Comparison of ENCODE assay signal across 22 cellular contexts in genomic region chr7:149232362-149232761, GRCh38. TPM values are rescaled to one million over a fixed set of nuclear protein-coding genes. Genes with fewer than 3 reads are reported as not detected.
A peak's percentile ranks its signal among the peaks of the same experiment; 100 is the strongest.
DNase-seq lines count a peak whose midpoint lies in the region; ATAC-seq, FAIRE-seq and TF ChIP-seq lines count a peak whose summit lies in the region.
"Had no signal": no experiment of that assay in that cellular context is flagged by ENCODE, and none has a peak within 500 bp of the region (broad histone marks: within the 10 kb centered on the region; RNA-seq: fewer than 3 reads in every experiment).

No MANE protein-coding gene starts in this region.

- CTCF ChIA-PET in AG04450 (lab: Charles Lee) (interaction anchor here (1.1 to 1.3 kb wide), 2 partner anchors 9 to 29 kb away, joined by 4 to 7 read pairs; no protein-coding TSS in a partner anchor), HCT116 (lab: Charles Lee) (interaction anchor here (1.2 kb wide), 1 partner anchor 30 kb away, joined by 3 read pairs; the partner anchor contains the start of gene ZNF783), RWPE1 (lab: Yijun Ruan, JAX) (no interaction called here)
- CTCF ChIA-PET in activated CD8-positive, alpha-beta T cell treated with anti-CD3 and anti-CD28 coated beads, Interleukin-2, amount 10 ng/mL, durations not matched to agents 7 days and 5 days (lab: Charles Lee), result no interaction called here

- H3K27ac ChIP-seq in AG04450 (ENCODE audit: low read depth, low read length) (peak overlapping the region; percentile 96), HCT116 (ENCODE audit: low read depth, low read length) (no peak overlapping the region), RWPE1 (peak overlapping the region; percentile 94), keratinocyte (ENCODE audit: control insufficient read depth, insufficient read depth, low read length) (peak overlapping the region; percentile 98)
- H3K27ac ChIP-seq: BLaER1 treated with 17β-estradiol and CSF1 and Interleukin-3, amounts not matched to agents 10 nM and 100 nM; Peyer's patch had no signal

- H3K9me3 ChIP-seq in AG04450 (ENCODE audit: control insufficient read depth, insufficient read depth, low read length) (no peaks in the 10 kb centered on the region; the same call in 1 of the 2 replicates), HCT116 (ENCODE audit: control insufficient read depth in 1 of 2, insufficient read depth in 1 of 2, low read depth in 1 of 2, low read length in 2 of 2) (no peaks in the 10 kb centered on the region), keratinocyte (ENCODE audit: control insufficient read depth, low read depth, low read length) (no peaks in the 10 kb centered on the region)
- H3K9me3 ChIP-seq: Peyer's patch had no signal

- DNase-seq in AG04450 (ENCODE audit: low read depth, low spot score) (no peak), HCT116 (ENCODE audit: low read depth, low spot score) (no peak), RWPE1 (ENCODE audit: low spot score) (no peak), keratinocyte (ENCODE audit: low read depth, low spot score) (no peak), SW 1271 (lab: John Stamatoyannopoulos, UW) (no peak), RCC 7860 (ENCODE audit: low spot score) (no peak)
- DNase-seq in activated CD8-positive, alpha-beta T cell treated with anti-CD3 and anti-CD28 coated beads, Interleukin-2, amount 10 ng/mL, durations not matched to agents 7 days and 5 days, result no peak
- DNase-seq: Calu3; CD8-positive, alpha-beta T cell; DMS153; KBM-7; NCI-H1105 treated with DMSO at 0.1 percent for 48 hours; NCI-H2171; NCI-H345; NCI-H524; NCI-H774; NK-92 treated with Interleukin-12 subunit alpha and Interleukin-12 subunit beta, amount 100 ng/mL, for 24 hours; Peyer's patch; Right ventricle myocardium superior had no signal

- H3K4me2 ChIP-seq in HCT116 (ENCODE audit: low read length), result peak overlapping the region; percentile 58
- peak overlapping the region; percentile 54 for H3K4me2 ChIP-seq in keratinocyte (ENCODE audit: control insufficient read depth, extremely low read depth, insufficient read depth, low read depth, low read length)
- H3K4me2 ChIP-seq: BLaER1 treated with 17β-estradiol and CSF1 and Interleukin-3, amounts not matched to agents 10 nM and 100 nM had no signal

- no peak for TF ChIP-seq RAD21 in HCT116 (IDR thresholded peaks at IDR 0.05; ENCODE audit: low read depth)

- POLR2A ChIA-PET in AG04450 (lab: Yijun Ruan, JAX) (no interaction called here), HCT116 (lab: Charles Lee) (interaction anchor here (0.7 kb wide), 1 partner anchor 8 kb away, joined by 3 read pairs; no protein-coding TSS in a partner anchor), RWPE1 (lab: Yijun Ruan, JAX; ENCODE audit: low non-redundant PET) (no interaction called here)
- POLR2A ChIA-PET in activated CD8-positive, alpha-beta T cell treated with anti-CD3 and anti-CD28 coated beads, Interleukin-2, amount 10 ng/mL, durations not matched to agents 7 days and 5 days (lab: Charles Lee), result no interaction called here

- no peak for ATAC-seq in HCT116
- no peak for ATAC-seq in GM19351 (IDR thresholded peaks at IDR 0.05; ENCODE audit: unreplicated experiment)
- ATAC-seq in activated CD8-positive, alpha-beta T cell treated with anti-CD3 and anti-CD28 coated beads, Interleukin-2, amount 10 ng/mL, durations not matched to agents 7 days and 5 days, result no peak
- ATAC-seq: CD8-positive, alpha-beta T cell had no signal

- H3K4me1 ChIP-seq in HCT116 (ENCODE audit: control insufficient read depth in 1 of 2, insufficient read depth in 2 of 2, low read length in 2 of 2), result peaks cover 20 to 32% of the 10 kb centered on the region in 2 experiments
- peaks cover 29% of the 10 kb centered on the region for H3K4me1 ChIP-seq in keratinocyte (ENCODE audit: control insufficient read depth, extremely low read depth, insufficient read depth, low read length)
- H3K4me1 ChIP-seq: Peyer's patch had no signal

- no peak overlapping the region for H2AFZ ChIP-seq in HCT116 (ENCODE audit: low read depth, low read length, poor library complexity, severe bottlenecking)
- no peak overlapping the region for H2AFZ ChIP-seq in keratinocyte (ENCODE audit: control insufficient read depth, low read length)

- H3K4me3 ChIP-seq in AG04450 (ENCODE audit: low read depth, low read length) (no peak overlapping the region), HCT116 (replicated peaks in 1 of 2; ENCODE audit: low read depth in 1 of 2, low read length in 2 of 2) (no peak overlapping the region), keratinocyte (ENCODE audit: control insufficient read depth in 2 of 3, extremely low read depth in 1 of 3, insufficient read depth in 2 of 3, low read depth in 1 of 3, low read length in 3 of 3) (peak overlapping the region in 1 of 3 experiments; percentile 15)
- H3K4me3 ChIP-seq: BLaER1 treated with 17β-estradiol and CSF1 and Interleukin-3, amounts not matched to agents 10 nM and 100 nM; Peyer's patch had no signal

- dilution Hi-C loops in keratinocyte (cut with MboI; ENCODE audit: extremely low pct_ligation_motif_present, low sequenced_read_pairs), result no loop called here

- H3K27me3 ChIP-seq in AG04450 (ENCODE audit: control insufficient read depth, insufficient read depth, low read length) (no peaks in the 10 kb centered on the region), HCT116 (ENCODE audit: insufficient read depth, low read length) (no peaks in the 10 kb centered on the region), keratinocyte (ENCODE audit: control insufficient read depth, extremely low read depth, insufficient read depth, low read length) (no peaks in the 10 kb centered on the region)
- H3K27me3 ChIP-seq: BLaER1 treated with 17β-estradiol and CSF1 and Interleukin-3, amounts not matched to agents 10 nM and 100 nM; Peyer's patch had no signal

- H3K4me3 Mint-ChIP-seq in activated CD8-positive, alpha-beta T cell treated with anti-CD3 and anti-CD28 coated beads, Interleukin-2, amount 10 ng/mL, durations not matched to agents 7 days and 5 days, result no peak overlapping the region
- H3K4me3 Mint-ChIP-seq: CD8-positive, alpha-beta T cell had no signal

- no peaks in the 10 kb centered on the region for H3K9me1 ChIP-seq in keratinocyte (ENCODE audit: control insufficient read depth, extremely low read depth, insufficient read depth, low read length)

- FAIRE-seq in keratinocyte (lab: Jason Lieb, UNC), result no peak
- no peak for FAIRE-seq in RCC 7860 (lab: Jason Lieb, UNC)
- FAIRE-seq: GM12891 had no signal

- H3K36me3 ChIP-seq in HCT116 (ENCODE audit: control insufficient read depth in 1 of 2, insufficient read depth in 2 of 2, low read length in 2 of 2) (no peaks in the 10 kb centered on the region), keratinocyte (ENCODE audit: control insufficient read depth in 2 of 2, extremely low read depth in 1 of 2, insufficient read depth in 2 of 2, low read length in 2 of 2) (no peaks in the 10 kb centered on the region)
- H3K36me3 ChIP-seq: Peyer's patch had no signal

- no peaks in the 10 kb centered on the region for H3K4me1 Mint-ChIP-seq in activated CD8-positive, alpha-beta T cell treated with anti-CD3 and anti-CD28 coated beads, Interleukin-2, amount 10 ng/mL, durations not matched to agents 7 days and 5 days (ENCODE audit: low read depth)

- no TSS peak for BruUV-seq in HCT116 (replicated peaks; lab: Mats Ljungman, UMichigan)

- no peak overlapping the region for H3K27ac Mint-ChIP-seq in activated CD8-positive, alpha-beta T cell treated with anti-CD3 and anti-CD28 coated beads, Interleukin-2, amount 10 ng/mL, durations not matched to agents 7 days and 5 days
- H3K27ac Mint-ChIP-seq: CD8-positive, alpha-beta T cell had no signal

- RAD21 ChIA-PET in HCT116 (lab: Charles Lee; ENCODE audit: low non-redundant PET in 1 of 2, low total read pairs in 2 of 2, uncharacterized antibody in 2 of 2, unreplicated experiment in 2 of 2), result no interaction called here

- intact Hi-C loops in HCT116 (cut with micrococcal nuclease), result loop anchor here (5.0 kb wide), 1 partner anchor 35 kb away; the partner anchor contains the start of gene ZNF282

- no peaks in the 10 kb centered on the region for H3K9me3 Mint-ChIP-seq in activated CD8-positive, alpha-beta T cell treated with anti-CD3 and anti-CD28 coated beads, Interleukin-2, amount 10 ng/mL, durations not matched to agents 7 days and 5 days (ENCODE audit: insufficient read depth)
- H3K9me3 Mint-ChIP-seq: CD8-positive, alpha-beta T cell had no signal

- no peak overlapping the region for H3K9ac ChIP-seq in HCT116 (ENCODE audit: low read length)
- no peak overlapping the region for H3K9ac ChIP-seq in keratinocyte (ENCODE audit: control insufficient read depth, extremely low read depth, insufficient read depth, low read length)
- H3K9ac ChIP-seq: BLaER1 treated with 17β-estradiol and CSF1 and Interleukin-3, amounts not matched to agents 10 nM and 100 nM had no signal

- TF ChIP-seq CTCF in AG04450 (IDR thresholded peaks at IDR 0.05; ENCODE audit: low read depth, low read length), result no peak
- no peak for TF ChIP-seq CTCF in HCT116 (IDR thresholded peaks at IDR 0.05 in 2 of 3, conservative IDR thresholded peaks at IDR 0.05 in 1 of 3; ENCODE audit: borderline replicate concordance in 1 of 3, insufficient read depth in 1 of 3, low read depth in 2 of 3, low read length in 2 of 3)
- TF ChIP-seq CTCF in RWPE1 (conservative IDR thresholded peaks at IDR 0.05; ENCODE audit: low read depth), result no peak
- no peak for TF ChIP-seq CTCF in keratinocyte (optimal IDR thresholded peaks at IDR 0.05 in 1 of 3, IDR thresholded peaks at IDR 0.05 in 1 of 3, conservative IDR thresholded peaks at IDR 0.05 in 1 of 3; ENCODE audit: extremely low read depth in 1 of 3, insufficient read depth in 2 of 3, low read length in 3 of 3)

- no peaks in the 10 kb centered on the region for H3K36me3 Mint-ChIP-seq in activated CD8-positive, alpha-beta T cell treated with anti-CD3 and anti-CD28 coated beads, Interleukin-2, amount 10 ng/mL, durations not matched to agents 7 days and 5 days (ENCODE audit: low read depth)
- H3K36me3 Mint-ChIP-seq: CD8-positive, alpha-beta T cell had no signal

- TF ChIP-seq POLR2A in HCT116 (IDR thresholded peaks at IDR 0.05; ENCODE audit: borderline replicate concordance, extremely low read depth, insufficient read depth, insufficient read length), result no peak

- H3K9me2 ChIP-seq in HCT116 (ENCODE audit: insufficient read depth), result no peaks in the 10 kb centered on the region

- no peaks in the 10 kb centered on the region for H3K27me3 Mint-ChIP-seq in activated CD8-positive, alpha-beta T cell treated with anti-CD3 and anti-CD28 coated beads, Interleukin-2, amount 10 ng/mL, durations not matched to agents 7 days and 5 days (ENCODE audit: low read depth)

- H4K20me1 ChIP-seq in HCT116 (ENCODE audit: insufficient read depth) (no peaks in the 10 kb centered on the region), keratinocyte (ENCODE audit: control insufficient read depth, extremely low read depth, insufficient read depth, low read length) (no peaks in the 10 kb centered on the region)

- H3K79me2 ChIP-seq in HCT116 (ENCODE audit: insufficient read depth, low read length), result no peaks in the 10 kb centered on the region
- no peaks in the 10 kb centered on the region for H3K79me2 ChIP-seq in keratinocyte (ENCODE audit: control insufficient read depth, insufficient read depth, low read length)

RNA-seq across cellular contexts. Expression of gene ZNF212, which starts 7.1 kb away (rescaled TPM):
- polyA plus RNA-seq in AG04450 (2011; rRNA removed) (4.1 and 4.2 TPM in 2 replicates), keratinocyte (2.9 to 6.8 TPM (median 3.8 TPM) in 3 replicates)
- polyA minus RNA-seq in AG04450 (2011; rRNA and poly(A)+ RNA removed), result 4.5 and 4.6 TPM in 2 replicates
- total RNA-seq in HCT116 (2021; ENCODE audit: unreplicated experiment), result 13.7 TPM
- polyA plus RNA-seq in HCT116 (2012), result 7.2 and 8.6 TPM in 2 replicates
- 9.8 TPM for polyA plus RNA-seq in keratinocyte (2011; ENCODE audit: low read depth)
- polyA plus RNA-seq in keratinocyte (2011; cell fraction: cytosol; rRNA removed), result 2.8 and 3.5 TPM in 2 replicates
- 11.0 and 11.2 TPM in 2 replicates for polyA plus RNA-seq in keratinocyte (2011; cell fraction: nucleus; rRNA removed)
- polyA plus RNA-seq in keratinocyte (2012; ENCODE audit: low replicate concordance), result 6.3 and 13.2 TPM in 2 replicates
- polyA minus RNA-seq in keratinocyte, result 3.0 to 4.8 TPM (median 3.7 TPM) in 3 replicates
- 4.4 TPM for polyA minus RNA-seq in keratinocyte (2011; cell fraction: cytosol; rRNA and poly(A)+ RNA removed)
- 3.8 and 5.4 TPM in 2 replicates for polyA minus RNA-seq in keratinocyte (2011; cell fraction: nucleus; rRNA and poly(A)+ RNA removed)
- total RNA-seq in activated CD8-positive, alpha-beta T cell treated with anti-CD3 and anti-CD28 coated beads, Interleukin-2, amount 10 ng/mL, durations not matched to agents 7 days and 5 days, result 10 to 100 TPM; 10.8 to 12.9 TPM

RNA-seq across cellular contexts. Expression of gene ZNF783, which starts 29.6 kb away (rescaled TPM):
- polyA plus RNA-seq in AG04450 (2011; rRNA removed) (5.2 TPM in 2 replicates), keratinocyte (4.2 to 6.0 TPM (median 5.0 TPM) in 3 replicates)
- polyA minus RNA-seq in AG04450 (2011; rRNA and poly(A)+ RNA removed), result 6.5 and 8.5 TPM in 2 replicates
- total RNA-seq in HCT116 (2021; ENCODE audit: unreplicated experiment), result 12.5 TPM
- 7.3 and 9.2 TPM in 2 replicates for polyA plus RNA-seq in HCT116 (2012)
- polyA plus RNA-seq in keratinocyte (2011; ENCODE audit: low read depth), result 3.2 TPM
- 2.2 and 2.5 TPM in 2 replicates for polyA plus RNA-seq in keratinocyte (2011; cell fraction: cytosol; rRNA removed)
- 17.2 and 24.1 TPM in 2 replicates for polyA plus RNA-seq in keratinocyte (2011; cell fraction: nucleus; rRNA removed)
- 3.8 and 3.9 TPM in 2 replicates for polyA plus RNA-seq in keratinocyte (2012; ENCODE audit: low replicate concordance)
- polyA minus RNA-seq in keratinocyte, result 4.0 to 5.4 TPM (median 4.8 TPM) in 3 replicates
- 3.6 TPM for polyA minus RNA-seq in keratinocyte (2011; cell fraction: cytosol; rRNA and poly(A)+ RNA removed)
- 6.8 and 8.3 TPM in 2 replicates for polyA minus RNA-seq in keratinocyte (2011; cell fraction: nucleus; rRNA and poly(A)+ RNA removed)
- total RNA-seq in activated CD8-positive, alpha-beta T cell treated with anti-CD3 and anti-CD28 coated beads, Interleukin-2, amount 10 ng/mL, durations not matched to agents 7 days and 5 days, result 10 to 100 TPM; 12.7 to 12.9 TPM

RNA-seq across cellular contexts. Expression of gene ZNF282, which starts 37.0 kb away (rescaled TPM):
- polyA plus RNA-seq in AG04450 (2011; rRNA removed) (8.2 and 9.9 TPM in 2 replicates), keratinocyte (12.1 to 14.7 TPM (median 13.1 TPM) in 3 replicates)
- polyA minus RNA-seq in AG04450 (2011; rRNA and poly(A)+ RNA removed), result 14.8 and 16.8 TPM in 2 replicates
- 30.4 TPM for total RNA-seq in HCT116 (2021; ENCODE audit: unreplicated experiment)
- 17.3 and 20.7 TPM in 2 replicates for polyA plus RNA-seq in HCT116 (2012)
- polyA plus RNA-seq in keratinocyte (2011; ENCODE audit: low read depth), result 17.7 TPM
- polyA plus RNA-seq in keratinocyte (2011; cell fraction: cytosol; rRNA removed), result 6.2 and 11.1 TPM in 2 replicates
- 17.1 and 20.9 TPM in 2 replicates for polyA plus RNA-seq in keratinocyte (2011; cell fraction: nucleus; rRNA removed)
- 14.2 and 15.5 TPM in 2 replicates for polyA plus RNA-seq in keratinocyte (2012; ENCODE audit: low replicate concordance)
- polyA minus RNA-seq in keratinocyte, result 12.0 to 20.6 TPM (median 14.4 TPM) in 3 replicates
- polyA minus RNA-seq in keratinocyte (2011; cell fraction: cytosol; rRNA and poly(A)+ RNA removed), result 26.1 TPM
- 23.6 and 34.1 TPM in 2 replicates for polyA minus RNA-seq in keratinocyte (2011; cell fraction: nucleus; rRNA and poly(A)+ RNA removed)
- total RNA-seq in activated CD8-positive, alpha-beta T cell treated with anti-CD3 and anti-CD28 coated beads, Interleukin-2, amount 10 ng/mL, durations not matched to agents 7 days and 5 days, result 10 to 100 TPM; 28.4 to 30.6 TPM

Comparison
In these comparisons a context has a peak if more than half of its experiments do, and no peak if none do; other contexts are left out.
1. CTCF ChIA-PET loops: an anchor here in AG04450 (1.1 to 1.3 kb wide) and HCT116 (1.2 kb wide); none called in RWPE1 and activated CD8-positive, alpha-beta T cell treated with anti-CD3 and anti-CD28 coated beads, Interleukin-2, amount 10 ng/mL, durations not matched to agents 7 days and 5 days.